Comparison of ENCODE assay signal across 14 cellular contexts in the genomic region with DNA sequence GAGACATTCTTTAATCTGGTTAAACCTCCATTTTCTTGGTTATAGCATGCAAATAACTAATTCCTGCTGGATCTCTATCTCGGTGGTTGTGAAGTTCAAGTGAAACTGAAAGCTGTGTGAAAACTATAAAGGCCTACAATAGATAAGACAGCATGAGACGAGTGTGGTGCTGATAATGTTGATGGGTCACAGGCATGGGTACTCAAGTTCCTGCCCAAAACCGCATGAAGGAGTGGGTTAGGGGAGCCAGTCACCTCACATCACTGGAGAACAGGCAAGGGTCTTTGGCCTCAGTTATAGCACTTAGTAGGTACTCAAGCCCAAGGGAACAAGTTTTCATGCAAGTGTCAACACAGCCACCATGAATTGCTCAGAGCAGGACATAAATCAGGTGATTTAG. TPM values are rescaled to one million over a fixed set of nuclear protein-coding genes. Genes with fewer than 3 reads are reported as not detected.
A peak's percentile ranks its signal among the peaks of the same experiment; 100 is the strongest.
DNase-seq lines count a peak whose midpoint lies in the region; ATAC-seq and FAIRE-seq lines count a peak whose summit lies in the region.
"Had no signal": no experiment of that assay in that cellular context is flagged by ENCODE, and none has a peak within 500 bp of the region (broad histone marks: within the 10 kb centered on the region; RNA-seq: fewer than 3 reads in every experiment).

No MANE protein-coding gene starts in this region.

- no peak for FAIRE-seq in small intestine (lab: Jason Lieb, UNC)
- FAIRE-seq: colon, urothelium cell line had no signal

- ATAC-seq in HG03565 (IDR thresholded peaks at IDR 0.05; ENCODE audit: unreplicated experiment) = peak; percentile 27

- WGBS in small intestine, 3 donors = 5 to 41% (median 15%) methylated on average over 3 of the region's 3 CpGs

- no peaks in the 10 kb centered on the region for H3K4me1 ChIP-seq in small intestine (ENCODE audit: control insufficient read depth in 2 of 2, insufficient read depth in 1 of 2, low read depth in 1 of 2, low read length in 1 of 2)

- H3K36me3 ChIP-seq in small intestine (ENCODE audit: control insufficient read depth in 2 of 2, insufficient read depth in 2 of 2, low read length in 2 of 2) = no peaks in the 10 kb centered on the region

- peaks cover 11% of the 10 kb centered on the region for H3K27me3 Mint-ChIP-seq in activated T-helper 2 cell treated with anti-CD3 and anti-CD28 coated beads, Interferon-gamma antibody, Interleukin-2, Interleukin-4, amounts not matched to agents 10 μg/mL and 5 μg/mL and 100 μg/mL, durations not matched to agents 14 hours and 24 hours and 36 hours (ENCODE audit: low read depth)

- intact Hi-C loops in activated T-helper 2 cell treated with anti-CD3 and anti-CD28 coated beads, Interferon-gamma antibody, Interleukin-2, Interleukin-4, amounts not matched to agents 10 μg/mL and 5 μg/mL and 100 μg/mL, durations not matched to agents 14 hours and 24 hours and 36 hours (cut with micrococcal nuclease) = loop anchor here (1.0 to 10.0 kb wide), 10 partner anchors 70 to 904 kb away; no protein-coding TSS in a partner anchor

- H3K36me3 Mint-ChIP-seq in activated T-helper 2 cell treated with anti-CD3 and anti-CD28 coated beads, Interferon-gamma antibody, Interleukin-2, Interleukin-4, amounts not matched to agents 10 μg/mL and 5 μg/mL and 100 μg/mL, durations not matched to agents 14 hours and 24 hours and 36 hours (ENCODE audit: low read depth) = no peaks in the 10 kb centered on the region

- no peak overlapping the region for H3K27ac ChIP-seq in small intestine (ENCODE audit: low read depth in 1 of 2, low read length in 1 of 2)
- H3K27ac ChIP-seq: skin epidermis had no signal

- peak; percentile 64 for DNase-seq in activated effector memory CD4-positive, alpha-beta T cell treated with anti-CD3 and anti-CD28 coated beads, Interleukin-2, amount 50 U/mL, for 16 hours
- DNase-seq in activated effector memory CD4-positive, alpha-beta T cell treated with Interleukin-2 at 50 U/mL for 16 hours = no peak
- DNase-seq in activated T-helper 2 cell treated with anti-CD3 and anti-CD28 coated beads, Interferon-gamma antibody, Interleukin-2, Interleukin-4, amounts not matched to agents 10 μg/mL and 5 μg/mL and 100 μg/mL, durations not matched to agents 14 hours and 24 hours and 36 hours (ENCODE audit: low spot score) = peak; percentile 17
- DNase-seq in small intestine (peak; percentile 25), NCI-H1436 treated with DMSO at 0.1 percent for 48 hours (lab: John Stamatoyannopoulos, UW) (no peak), CD1c-positive myeloid dendritic cell (ENCODE audit: extremely low spot score) (no peak), HK-2 (ENCODE audit: unreplicated experiment) (no peak)
- DNase-seq: KBM-7 had no signal

- H3K27me3 ChIP-seq in small intestine (ENCODE audit: control insufficient read depth in 2 of 2, insufficient read depth in 2 of 2, low read length in 2 of 2) = no peaks in the 10 kb centered on the region

- peaks cover 11% of the 10 kb centered on the region for H3K4me1 Mint-ChIP-seq in activated T-helper 2 cell treated with anti-CD3 and anti-CD28 coated beads, Interferon-gamma antibody, Interleukin-2, Interleukin-4, amounts not matched to agents 10 μg/mL and 5 μg/mL and 100 μg/mL, durations not matched to agents 14 hours and 24 hours and 36 hours (ENCODE audit: low read depth)

- no peaks in the 10 kb centered on the region for H3K9me3 ChIP-seq in small intestine (ENCODE audit: control insufficient read depth, low read depth)

- H3K4me3 ChIP-seq in small intestine (ENCODE audit: low read depth in 1 of 2, low read length in 2 of 2) = no peak overlapping the region
- H3K4me3 ChIP-seq: skin epidermis had no signal

- H3K27ac Mint-ChIP-seq in activated T-helper 2 cell treated with anti-CD3 and anti-CD28 coated beads, Interferon-gamma antibody, Interleukin-2, Interleukin-4, amounts not matched to agents 10 μg/mL and 5 μg/mL and 100 μg/mL, durations not matched to agents 14 hours and 24 hours and 36 hours = peak overlapping the region; percentile 3

- H3K4me3 Mint-ChIP-seq in activated T-helper 2 cell treated with anti-CD3 and anti-CD28 coated beads, Interferon-gamma antibody, Interleukin-2, Interleukin-4, amounts not matched to agents 10 μg/mL and 5 μg/mL and 100 μg/mL, durations not matched to agents 14 hours and 24 hours and 36 hours (ENCODE audit: low read depth) = peak overlapping the region; percentile 1

- H3K9me3 Mint-ChIP-seq in activated T-helper 2 cell treated with anti-CD3 and anti-CD28 coated beads, Interferon-gamma antibody, Interleukin-2, Interleukin-4, amounts not matched to agents 10 μg/mL and 5 μg/mL and 100 μg/mL, durations not matched to agents 14 hours and 24 hours and 36 hours = no peaks in the 10 kb centered on the region

RNA-seq across cellular contexts. Expression of gene HMHB1, which starts 16.7 kb away (rescaled TPM):
- total RNA-seq in activated T-helper 2 cell treated with anti-CD3 and anti-CD28 coated beads, Interferon-gamma antibody, Interleukin-2, Interleukin-4, amounts not matched to agents 10 μg/mL and 5 μg/mL and 100 μg/mL, durations not matched to agents 14 hours and 24 hours and 36 hours = not detected in 2 replicates
- polyA plus RNA-seq in small intestine = not detected
- total RNA-seq: kidney epithelial cell had no signal
- polyA plus RNA-seq: neural cell had no signal

Comparison
In these comparisons a context has a peak if more than half of its experiments do, and no peak if none do; other contexts are left out.
1. DNase-seq: peak in activated effector memory CD4-positive, alpha-beta T cell treated with anti-CD3 and anti-CD28 coated beads, Interleukin-2, amount 50 U/mL, for 16 hours (single experiment), activated T-helper 2 cell treated with anti-CD3 and anti-CD28 coated beads, Interferon-gamma antibody, Interleukin-2, Interleukin-4, amounts not matched to agents 10 μg/mL and 5 μg/mL and 100 μg/mL, durations not matched to agents 14 hours and 24 hours and 36 hours (single experiment) and small intestine (single experiment); none in activated effector memory CD4-positive, alpha-beta T cell treated with Interleukin-2 at 50 U/mL for 16 hours (single experiment), NCI-H1436 treated with DMSO at 0.1 percent for 48 hours (single experiment), CD1c-positive myeloid dendritic cell (single experiment) and HK-2 (single experiment).